Comparison of ENCODE assay signal across 8 cellular contexts in genomic region chr19:48993175-48994034, GRCh38. TPM values are rescaled to one million over a fixed set of nuclear protein-coding genes. Genes with fewer than 3 reads are reported as not detected.
DNase-seq lines count a peak whose midpoint lies in the region; ATAC-seq and TF ChIP-seq lines count a peak whose summit lies in the region.

GYS1 (minus strand) TSS chr19:48993309; CDS start chr19:48993112, 197 bp downstream.
RUVBL2 (plus strand) TSS chr19:48993887; CDS start chr19:48993912, 25 bp downstream.

- peak within 1 kb of the TSS; percentile 77 for H3K4me3 ChIP-seq in Caco-2 (ENCODE audit: low read depth, low read length)
- H3K4me3 ChIP-seq in NT2/D1 (ENCODE audit: insufficient read length, low read depth) = peak within 1 kb of the TSS; percentile 89
- peak within 1 kb of the TSS; percentile 100 for H3K4me3 ChIP-seq in endodermal cell (ENCODE audit: low read length)

- 0% methylated on average over 8 to 56 of the region's 56 CpGs for WGBS in endodermal cell (ENCODE audit: insufficient coverage in 1 of 2, insufficient read length in 1 of 2), 2 experiments

- BruUV-seq in Caco-2 (replicated peaks; lab: Mats Ljungman, UMichigan) = no TSS peak

- H3K9ac ChIP-seq in NT2/D1 (ENCODE audit: insufficient read length, low read depth) (peak within 1 kb of the TSS; percentile 85), endodermal cell (ENCODE audit: extremely low read depth, low read length, poor library complexity, severe bottlenecking) (peak within 1 kb of the TSS; percentile 83)

- H3K27ac Mint-ChIP-seq in Caco-2 (ENCODE audit: unreplicated experiment) (peak within 1 kb of the TSS; percentile 97), endodermal cell (peak within 1 kb of the TSS; percentile 99)

- ATAC-seq in GM21367 (IDR thresholded peaks at IDR 0.05; ENCODE audit: unreplicated experiment) = peak; percentile 71

- no peaks in the 10 kb centered on the region for H3K9me3 Mint-ChIP-seq in Caco-2 (ENCODE audit: unreplicated experiment)
- H3K9me3 Mint-ChIP-seq in endodermal cell = no peaks in the 10 kb centered on the region

- intact Hi-C loops in Caco-2 (cut with micrococcal nuclease; ENCODE audit: unreplicated experiment) = loop anchor here (2.0 to 10.0 kb wide), 4 partner anchors 31 to 231 kb away; partner anchors contain the start of genes CGB7 and KCNA7

- peak within 1 kb of the TSS; percentile 99 for H3K4me3 Mint-ChIP-seq in Caco-2 (ENCODE audit: unreplicated experiment)
- H3K4me3 Mint-ChIP-seq in endodermal cell = peak within 1 kb of the TSS; percentile 97

- peak within 1 kb of the TSS; percentile 85 for H3K27ac ChIP-seq in endodermal cell (ENCODE audit: low read depth, low read length)

- peaks cover 13% of the 10 kb centered on the region; the same call in 1 of the 2 replicates for H3K4me1 ChIP-seq in Caco-2
- peaks cover 20% of the 10 kb centered on the region for H3K4me1 ChIP-seq in NT2/D1 (ENCODE audit: insufficient read depth, insufficient read length)
- H3K4me1 ChIP-seq in endodermal cell (ENCODE audit: control insufficient read depth, insufficient read depth, low read length) = peaks cover 4% of the 10 kb centered on the region

- TF ChIP-seq CTCF in Caco-2 (IDR thresholded peaks at IDR 0.05; ENCODE audit: insufficient read depth in 1 of 2, low read depth in 1 of 2, low read length in 1 of 2, severe bottlenecking in 1 of 2, unreplicated experiment in 1 of 2) (peak; percentile 98 to 99), endodermal cell (conservative IDR thresholded peaks at IDR 0.05) (peak; percentile 98)

- DNase-seq in Caco-2 = peak; percentile 100
- DNase-seq in HUDEP-2 (lab: John Stamatoyannopoulos, UW; ENCODE audit: unreplicated experiment in 76 of 76) = peak; percentile 91 to 100 (median 100)
- peak; percentile 94 for DNase-seq in NT2/D1 (ENCODE audit: low read depth, low spot score)
- DNase-seq in activated CD8-positive, alpha-beta memory T cell treated with anti-CD3 and anti-CD28 coated beads, Interleukin-2, amount 50 U/mL, for 1 hour (ENCODE audit: extremely low read depth) = peak; percentile 94
- peak; percentile 100 for DNase-seq in endodermal cell
- peak; percentile 100 for DNase-seq in mesenteric fat pad (ENCODE audit: low spot score)
- DNase-seq in stimulated activated CD8-positive, alpha-beta memory T cell treated with anti-CD3 and anti-CD28 coated beads, Interleukin-15, amount 100 ng/mL, for 4 hours (ENCODE audit: low read depth in 2 of 2) = peak; percentile 98 to 99

- POLR2A ChIA-PET in Caco-2 (lab: Charles Lee) = interaction anchor here (0.6 to 2.5 kb wide), 29 partner anchors 10 to 460 kb away, joined by 3 to 16 read pairs (median 6); partner anchors contain the start of genes ALDH16A1, CGB7, DHDH and FTL

- no peaks in the 10 kb centered on the region; the same call in 1 of the 2 replicates for H3K36me3 ChIP-seq in Caco-2 (ENCODE audit: control insufficient read depth, insufficient read depth, low read length)
- peaks cover 25% of the 10 kb centered on the region for H3K36me3 ChIP-seq in NT2/D1 (ENCODE audit: insufficient read depth, insufficient read length, low read length)
- H3K36me3 ChIP-seq in endodermal cell (ENCODE audit: control insufficient read depth, insufficient read depth, low read length) = peaks cover 4% of the 10 kb centered on the region

- peaks cover 25% of the 10 kb centered on the region for H3K4me1 Mint-ChIP-seq in Caco-2 (ENCODE audit: low read depth, unreplicated experiment)
- H3K4me1 Mint-ChIP-seq in endodermal cell = peaks cover 23% of the 10 kb centered on the region

- H3K27me3 ChIP-seq in Caco-2 (replicated peaks; ENCODE audit: control insufficient read depth, insufficient read depth, low read length) = no peaks in the 10 kb centered on the region
- H3K27me3 ChIP-seq in NT2/D1 (ENCODE audit: insufficient read depth, insufficient read length) = no peaks in the 10 kb centered on the region
- no peaks in the 10 kb centered on the region for H3K27me3 ChIP-seq in endodermal cell (ENCODE audit: control insufficient read depth, insufficient read depth, low read length, poor library complexity, severe bottlenecking)

- H3K27me3 Mint-ChIP-seq in Caco-2 (ENCODE audit: insufficient read depth, unreplicated experiment) = no peaks in the 10 kb centered on the region
- H3K27me3 Mint-ChIP-seq in endodermal cell (ENCODE audit: insufficient read depth) = no peaks in the 10 kb centered on the region

- H3K36me3 Mint-ChIP-seq in Caco-2 (ENCODE audit: insufficient read depth, unreplicated experiment) (peaks cover 67% of the 10 kb centered on the region), endodermal cell (ENCODE audit: low read depth) (peaks cover 26% of the 10 kb centered on the region)

- CTCF ChIA-PET in Caco-2 (lab: Charles Lee) = interaction anchor here (0.5 to 2.9 kb wide), 49 partner anchors 10 to 684 kb away, joined by 3 to 51 read pairs (median 5); partner anchors contain the start of genes ALDH16A1, BAX, CGB7 and DHDH

- H3K9me3 ChIP-seq in Caco-2 (no peaks in the 10 kb centered on the region), NT2/D1 (ENCODE audit: insufficient read depth, low read length) (no peaks in the 10 kb centered on the region), endodermal cell (ENCODE audit: control insufficient read depth, low read length) (no peaks in the 10 kb centered on the region)

RNA-seq across cellular contexts. Expression of gene GYS1, which starts in this region (rescaled TPM):
- total RNA-seq in Caco-2 (2022) (62.7 and 65.3 TPM in 2 replicates), endodermal cell (10 to 100 TPM; 63.5 to 69.1 TPM), mesenteric fat pad (82.0 TPM)
- 34.7 TPM for polyA plus RNA-seq in endodermal cell (2013, experiment 1 of 2)
- polyA plus RNA-seq in endodermal cell (2013, experiment 2 of 2) = 34.4 TPM

RNA-seq across cellular contexts. Expression of gene RUVBL2, which starts in this region (rescaled TPM):
- total RNA-seq in Caco-2 (2022) (165 and 172 TPM in 2 replicates), endodermal cell (100 to 1,000 TPM; 101 to 112 TPM), mesenteric fat pad (40.0 TPM)
- polyA plus RNA-seq in endodermal cell (2013, experiment 1 of 2) = 71.4 TPM
- polyA plus RNA-seq in endodermal cell (2013, experiment 2 of 2) = 65.0 TPM

Comparison
In these comparisons a context has a peak if more than half of its experiments do, and no peak if none do; other contexts are left out.
1. Peak in every context shown above with its lines: DNase-seq, ATAC-seq, H3K4me3 ChIP-seq and H3K27ac ChIP-seq.